In the genomic region with DNA sequence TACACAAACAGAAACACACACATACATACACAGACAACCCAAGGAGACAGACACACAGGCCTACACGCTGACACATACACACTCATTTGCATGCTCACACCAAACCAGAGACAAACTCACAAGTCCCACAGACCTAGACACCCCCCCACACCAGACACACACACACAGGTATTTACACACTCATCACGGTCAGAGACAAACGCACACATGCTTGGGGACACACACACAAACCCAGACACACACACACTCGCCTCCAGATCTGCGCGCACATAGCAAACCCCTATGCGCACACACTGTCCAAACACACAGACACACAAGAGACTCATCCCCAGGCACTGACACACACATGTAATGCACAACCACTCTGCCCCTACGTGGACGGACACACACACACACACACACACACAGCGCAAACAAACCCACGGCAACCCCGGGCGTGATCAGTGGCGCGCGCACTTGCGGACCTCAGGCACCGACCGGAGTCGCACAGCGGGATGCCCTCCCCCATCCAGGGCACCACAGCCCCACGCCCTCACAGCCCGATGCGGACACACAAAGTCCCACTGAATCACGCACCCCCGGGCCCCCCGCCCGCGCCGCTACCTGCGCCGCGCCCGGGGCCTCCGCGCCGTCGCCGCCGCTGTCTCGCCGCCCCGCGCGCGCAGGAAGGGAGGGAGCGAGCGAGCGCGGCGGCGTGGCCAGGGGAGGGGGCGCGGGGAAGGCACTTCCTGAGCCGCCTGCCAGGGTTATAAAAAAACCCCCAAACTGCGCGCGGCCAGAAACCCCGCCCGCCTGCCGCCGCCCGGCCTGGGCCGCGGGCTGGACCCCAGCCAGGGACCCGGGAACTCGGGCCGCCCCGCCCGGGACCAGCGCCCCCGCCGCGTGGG, we compare ENCODE assay signal across 8 cellular contexts. TPM values are rescaled to one million over a fixed set of nuclear protein-coding genes. Genes with fewer than 3 reads are reported as not detected.
A peak's percentile ranks its signal among the peaks of the same experiment; 100 is the strongest.
DNase-seq lines count a peak whose midpoint lies in the region; ATAC-seq and TF ChIP-seq lines count a peak whose summit lies in the region.

Gene ADAMTS10, minus strand, starts transcription at position 675 of the 887 bp plus-strand sequence. CDS start 5,005 bp downstream, outside the sequence.

- H3K9ac ChIP-seq in skeletal muscle tissue (ENCODE audit: low read depth in 1 of 3, low read length in 3 of 3): peak within 1 kb of the TSS; percentile 69 to 81 (median 76)

- H3K36me3 Mint-ChIP-seq in CD8-positive, alpha-beta T cell: peaks cover 33% of the 10 kb centered on the region

- no peak for TF ChIP-seq CTCF in CD8-positive, alpha-beta T cell (IDR thresholded peaks at IDR 0.05)
- TF ChIP-seq CTCF in ascending aorta (IDR thresholded peaks at IDR 0.05): no peak

- H3K27ac Mint-ChIP-seq in CD8-positive, alpha-beta T cell: peak within 1 kb of the TSS; percentile 86

- peak within 1 kb of the TSS; percentile 97 for H3K4me3 ChIP-seq in CD8-positive, alpha-beta T cell (ENCODE audit: low read depth, low read length)
- H3K4me3 ChIP-seq in ascending aorta (peak within 1 kb of the TSS; percentile 61 to 80), iPS-18c (ENCODE audit: insufficient read depth, low read depth, low read length) (peak within 1 kb of the TSS; percentile 80), skeletal muscle tissue (ENCODE audit: low read length in 3 of 3) (peak within 1 kb of the TSS; percentile 81 to 86 (median 83))

- peak in 5 of 7 experiments; percentile 29 to 73 (median 52) for DNase-seq in CD8-positive, alpha-beta T cell
- DNase-seq in RPMI8226: peak; percentile 35
- peak in 1 of 2 donors; percentile 79 for DNase-seq in ascending aorta (ENCODE audit: low spot score in 2 of 2)
- no peak for DNase-seq in SHP77 treated with DMSO at 0.1 percent for 48 hours (lab: John Stamatoyannopoulos, UW)
- DNase-seq in dedifferentiated amniotic fluid mesenchymal stem cell (ENCODE audit: extremely low spot score): no peak
- DNase-seq in H4 (ENCODE audit: low spot score): no peak

- H3K4me3 Mint-ChIP-seq in CD8-positive, alpha-beta T cell: peak within 1 kb of the TSS; percentile 92

- CTCF ChIA-PET in CD8-positive, alpha-beta T cell (lab: Charles Lee): no interaction called here

- H3K4me1 Mint-ChIP-seq in CD8-positive, alpha-beta T cell (ENCODE audit: low read depth): peaks cover 49% of the 10 kb centered on the region

- intact Hi-C loops in CD8-positive, alpha-beta T cell (cut with DNase I, micrococcal nuclease): loop anchor here (1.0 to 2.0 kb wide), 2 partner anchors 17 to 19 kb away; no protein-coding TSS in a partner anchor
- intact Hi-C loops in ascending aorta (cut with DNase I): loop anchor here (1.0 kb wide), 1 partner anchor 18 kb away; no protein-coding TSS in a partner anchor

- peaks cover 1% of the 10 kb centered on the region for H3K36me3 ChIP-seq in CD8-positive, alpha-beta T cell (ENCODE audit: insufficient read depth, low read length)
- peaks cover 4 to 6% of the 10 kb centered on the region in 2 donors for H3K36me3 ChIP-seq in ascending aorta
- no peaks in the 10 kb centered on the region for H3K36me3 ChIP-seq in skeletal muscle tissue (ENCODE audit: control insufficient read depth in 3 of 3, insufficient read depth in 3 of 3, low read length in 3 of 3)

- H3K9me3 ChIP-seq in CD8-positive, alpha-beta T cell (ENCODE audit: low read length): no peaks in the 10 kb centered on the region
- H3K9me3 ChIP-seq in ascending aorta (no peaks in the 10 kb centered on the region), iPS-18c (ENCODE audit: control insufficient read depth, insufficient read depth, low read length) (peaks cover 3% of the 10 kb centered on the region), skeletal muscle tissue (ENCODE audit: control insufficient read depth in 3 of 3, low read length in 3 of 3) (no peaks in the 10 kb centered on the region)

- no peaks in the 10 kb centered on the region for H3K9me3 Mint-ChIP-seq in CD8-positive, alpha-beta T cell

- no peaks in the 10 kb centered on the region for H3K27me3 ChIP-seq in CD8-positive, alpha-beta T cell (ENCODE audit: insufficient read depth, low read length)
- H3K27me3 ChIP-seq in ascending aorta (no peaks in the 10 kb centered on the region), skeletal muscle tissue (ENCODE audit: control insufficient read depth in 3 of 3, insufficient read depth in 3 of 3, low read length in 3 of 3) (peaks cover 16 to 19% (median 17%) of the 10 kb centered on the region in 3 donors)

- ATAC-seq in CD8-positive, alpha-beta T cell: peak; percentile 60

- H3K4me1 ChIP-seq in CD8-positive, alpha-beta T cell (ENCODE audit: insufficient read depth, low read length): peaks cover 36% of the 10 kb centered on the region
- H3K4me1 ChIP-seq in ascending aorta (peaks cover 11 to 30% of the 10 kb centered on the region in 2 donors), skeletal muscle tissue (ENCODE audit: control insufficient read depth in 3 of 3, insufficient read depth in 3 of 3, low read length in 3 of 3) (peaks cover 8 to 14% (median 13%) of the 10 kb centered on the region in 3 donors)

- POLR2A ChIA-PET in CD8-positive, alpha-beta T cell (lab: Charles Lee): no interaction called here

- H3K27ac ChIP-seq in CD8-positive, alpha-beta T cell (ENCODE audit: low read depth, low read length): peak within 1 kb of the TSS; percentile 66
- H3K27ac ChIP-seq in ascending aorta (peak within 1 kb of the TSS; percentile 90 to 94), skeletal muscle tissue (ENCODE audit: low read depth, low read length) (peak within 1 kb of the TSS; percentile 30)

- no peaks in the 10 kb centered on the region for H3K27me3 Mint-ChIP-seq in CD8-positive, alpha-beta T cell (ENCODE audit: low read depth)

RNA-seq across cellular contexts. Expression of gene ADAMTS10, which starts in this region (rescaled TPM):
- 100 to 1,000 TPM in 1 of 2 experiments, 10 to 100 TPM in 1; 81.9 to 101 TPM for total RNA-seq in CD8-positive, alpha-beta T cell
- total RNA-seq in ascending aorta: 184 TPM
- 18.8 TPM for total RNA-seq in skeletal muscle tissue
- 0.62 and 0.83 TPM in 2 replicates for total RNA-seq in H4 (2014; rRNA removed; shearing (Covaris generic))

Comparison
In these comparisons a context has a peak if more than half of its experiments do, and no peak if none do; other contexts are left out.
1. RNA of gene ADAMTS10 (total RNA-seq): 184 TPM in ascending aorta (single experiment), 81.9 to 101 TPM in CD8-positive, alpha-beta T cell and 18.8 TPM in skeletal muscle tissue (single experiment); 0.62 to 0.83 TPM in H4; every median in the first group is over 10 times any median in the second.
2. DNase-seq: peak in CD8-positive, alpha-beta T cell (5 of 7) and RPMI8226 (single experiment); none in SHP77 treated with DMSO at 0.1 percent for 48 hours (single experiment), dedifferentiated amniotic fluid mesenchymal stem cell (single experiment) and H4 (single experiment).
3. H3K27ac ChIP-seq: peak in every context shown above with its lines; median percentile 92 in ascending aorta; 66 in CD8-positive, alpha-beta T cell; 30 in skeletal muscle tissue.
4. Peak in every context shown above with its lines, with median percentiles within 50 percentile points of each other: H3K4me3 ChIP-seq.